Comparison of ENCODE assay signal across 1 cellular context in the genomic region with DNA sequence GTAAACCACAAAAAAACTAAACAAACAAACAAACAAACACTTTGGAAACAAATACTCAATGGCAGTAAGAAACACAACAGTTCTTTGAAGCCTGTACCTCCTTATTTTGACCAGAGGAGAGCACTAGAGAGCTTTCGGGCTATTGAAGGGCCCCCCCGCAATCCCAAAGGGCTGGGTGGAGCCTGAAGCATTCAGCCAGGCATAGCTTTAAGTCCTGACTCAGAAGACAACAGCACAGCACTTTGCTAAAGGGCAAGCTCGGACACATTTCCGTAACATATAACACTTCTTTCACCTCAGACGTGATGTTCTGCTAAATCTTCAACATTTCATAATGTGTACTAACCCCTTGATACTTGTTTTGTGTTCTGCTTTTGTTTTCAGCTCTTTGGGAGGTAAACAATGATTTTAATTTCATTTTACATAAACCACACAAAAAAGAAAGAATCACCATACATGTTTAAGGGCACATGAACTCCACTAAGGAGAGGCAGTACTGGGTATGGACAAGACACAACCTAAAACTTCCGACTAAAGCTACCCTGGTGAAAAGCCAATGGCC.
TF ChIP-seq lines count a peak whose summit lies in the region.

No MANE protein-coding gene starts in this region.

TF ChIP-seq in K562, 482 proteins besides CTCF, POLR2A, EP300 and RAD21 (continued from another document):
- TF ChIP-seq DEAF1 (CRISPR knock-in tag; IDR thresholded peaks at IDR 0.05) (peak; percentile 97), HMGN3 (IDR thresholded peaks at IDR 0.05; ENCODE audit: borderline replicate concordance, extremely low read depth, insufficient read length, low read depth, low read length) (no peak), BACH1 (tag; IDR thresholded peaks at IDR 0.05) (no peak), ARNT (IDR thresholded peaks at IDR 0.05) (no peak), RNF2 (IDR thresholded peaks at IDR 0.05) (no peak), JUND (IDR thresholded peaks at IDR 0.05; ENCODE audit: borderline replicate concordance, low read depth, low read length) (peak; percentile 62), JUND (tag; IDR thresholded peaks at IDR 0.05; ENCODE audit: borderline replicate concordance, low read depth, low read length) (no peak), ZFP36 (IDR thresholded peaks at IDR 0.05; ENCODE audit: low read depth, low read length, partially characterized antibody) (peak; percentile 50), ZBTB40 (IDR thresholded peaks at IDR 0.05) (peak; percentile 74), ZBTB40 (CRISPR knock-in tag; IDR thresholded peaks at IDR 0.05) (no peak)
